Comparison of ENCODE assay signal across 27 cellular contexts in genomic region chr12:124303579-124304313, GRCh38. TPM values are rescaled to one million over a fixed set of nuclear protein-coding genes. Genes with fewer than 3 reads are reported as not detected.
"Had no signal": no experiment of that assay in that cellular context is flagged by ENCODE, and none has a peak within 500 bp of the region (broad histone marks: within the 10 kb centered on the region; RNA-seq: fewer than 3 reads in every experiment).

No MANE protein-coding gene starts in this region.

- H3K27ac Mint-ChIP-seq: activated B cell treated with CpG ODN at 0.5 μM for 24 hours; activated CD8-positive, alpha-beta T cell treated with anti-CD3 and anti-CD28 coated beads for 36 hours; activated T-helper 17 cell treated with anti-CD3 and anti-CD28 coated beads, Interleukin-2, amount 50 U/mL, for 72 hours; nephron progenitor cell; stimulated activated naive B cell treated with anti-CD40 and anti-IgM and Interleukin-4, amounts not matched to agents 10 μg/mL and 1 μg/mL and 100 μg/mL, for 72 hours; T-helper 2 cell treated with Interferon-gamma antibody and Interleukin-4, amounts not matched to agents 5 μg/mL and 100 μg/mL, for 36 hours had no signal

- H3K4me3 ChIP-seq: gastrocnemius medialis, hepatocyte, mucosa of descending colon, pancreas, psoas muscle, smooth muscle cell, stomach, tibial artery had no signal

- H3K4me1 ChIP-seq: gastrocnemius medialis, pancreas, psoas muscle, tibial artery had no signal

- H3K9me3 Mint-ChIP-seq: activated B cell treated with CpG ODN at 0.5 μM for 24 hours; activated CD8-positive, alpha-beta T cell treated with anti-CD3 and anti-CD28 coated beads for 36 hours; activated T-cell treated with anti-CD3 and anti-CD28 coated beads, Interleukin-2, amount 50 U/mL, for 4 hours; activated T-helper 17 cell treated with anti-CD3 and anti-CD28 coated beads, Interleukin-2, amount 50 U/mL, for 72 hours; nephron progenitor cell; stimulated activated naive B cell treated with anti-CD40 and anti-IgM and Interleukin-4, amounts not matched to agents 10 μg/mL and 1 μg/mL and 100 μg/mL, for 72 hours; T-helper 2 cell treated with Interferon-gamma antibody and Interleukin-4, amounts not matched to agents 5 μg/mL and 100 μg/mL, for 36 hours had no signal

- H2AFZ ChIP-seq: hepatocyte had no signal

- H3K27ac ChIP-seq: gastrocnemius medialis, hepatocyte, pancreas, psoas muscle, tibial artery had no signal

- H3K27me3 ChIP-seq: gastrocnemius medialis, hepatocyte, pancreas, stomach had no signal

- H3K4me2 ChIP-seq: hepatocyte, smooth muscle cell had no signal

- H3K9me3 ChIP-seq: gastrocnemius medialis, mucosa of descending colon, pancreas, psoas muscle, stomach, tibial artery had no signal

- DNase-seq: activated B cell treated with CpG ODN at 0.5 μM for 24 hours; activated CD4-positive, alpha-beta T cell treated with anti-CD3 and anti-CD28 coated beads, Interleukin-2, amount 50 U/mL, for 1 hour; activated CD8-positive, alpha-beta T cell treated with anti-CD3 and anti-CD28 coated beads for 36 hours; activated gamma-delta T cell treated with Interleukin-2 at 50 U/mL for 16 hours; activated naive CD4-positive, alpha-beta T cell treated with anti-CD3 and anti-CD28 coated beads, Interleukin-2, amount 50 U/mL, for 16 hours; activated T-cell treated with anti-CD3 and anti-CD28 coated beads, Interleukin-2, amount 50 U/mL, for 4 hours; amniotic stem cell; central memory CD4-positive, alpha-beta T cell; dermis blood vessel endothelial cell; effector CD4-positive, alpha-beta T cell; gastrocnemius medialis; islet precursor cell; nephron progenitor cell; stimulated activated CD4-positive, alpha-beta T cell treated with anti-CD3 and anti-CD28 coated beads, Interleukin-15, amount 100 ng/mL, for 24 hours; stimulated activated CD4-positive, alpha-beta T cell treated with anti-CD3 and anti-CD28 coated beads, Interleukin-2, amount 100 ng/mL, for 24 hours; stimulated activated naive B cell treated with anti-CD40 and anti-IgM and Interleukin-4, amounts not matched to agents 10 μg/mL and 1 μg/mL and 100 μg/mL, for 72 hours; stomach; T-helper 1 cell; tibial artery had no signal

- H3K36me3 ChIP-seq: gastrocnemius medialis, pancreas, tibial artery had no signal

- H3K4me1 Mint-ChIP-seq: activated B cell treated with CpG ODN at 0.5 μM for 24 hours; activated T-helper 17 cell treated with anti-CD3 and anti-CD28 coated beads, Interleukin-2, amount 50 U/mL, for 72 hours; nephron progenitor cell; stimulated activated naive B cell treated with anti-CD40 and anti-IgM and Interleukin-4, amounts not matched to agents 10 μg/mL and 1 μg/mL and 100 μg/mL, for 72 hours had no signal

- H3K4me3 Mint-ChIP-seq: activated B cell treated with CpG ODN at 0.5 μM for 24 hours; activated CD8-positive, alpha-beta T cell treated with anti-CD3 and anti-CD28 coated beads for 36 hours; activated T-cell treated with anti-CD3 and anti-CD28 coated beads, Interleukin-2, amount 50 U/mL, for 4 hours; activated T-helper 17 cell treated with anti-CD3 and anti-CD28 coated beads, Interleukin-2, amount 50 U/mL, for 72 hours; nephron progenitor cell; stimulated activated naive B cell treated with anti-CD40 and anti-IgM and Interleukin-4, amounts not matched to agents 10 μg/mL and 1 μg/mL and 100 μg/mL, for 72 hours; T-helper 2 cell treated with Interferon-gamma antibody and Interleukin-4, amounts not matched to agents 5 μg/mL and 100 μg/mL, for 36 hours had no signal

- H3K36me3 Mint-ChIP-seq: stimulated activated naive B cell treated with anti-CD40 and anti-IgM and Interleukin-4, amounts not matched to agents 10 μg/mL and 1 μg/mL and 100 μg/mL, for 72 hours had no signal

- ATAC-seq: activated CD8-positive, alpha-beta T cell treated with anti-CD3 and anti-CD28 coated beads for 36 hours; activated T-cell treated with anti-CD3 and anti-CD28 coated beads, Interleukin-2, amount 50 U/mL, for 4 hours; activated T-helper 17 cell treated with anti-CD3 and anti-CD28 coated beads, Interleukin-2, amount 50 U/mL, for 72 hours; gastrocnemius medialis; mucosa of descending colon; pancreas; psoas muscle; stimulated activated naive B cell treated with anti-CD40 and anti-IgM and Interleukin-4, amounts not matched to agents 10 μg/mL and 1 μg/mL and 100 μg/mL, for 72 hours had no signal

RNA-seq across cellular contexts. Expression of gene RFLNA, which starts 8.9 kb away (rescaled TPM):
- total RNA-seq: activated B cell treated with CpG ODN at 0.5 μM for 24 hours; activated CD8-positive, alpha-beta T cell treated with anti-CD3 and anti-CD28 coated beads for 36 hours; activated T-cell treated with anti-CD3 and anti-CD28 coated beads, Interleukin-2, amount 50 U/mL, for 4 hours; activated T-helper 17 cell treated with anti-CD3 and anti-CD28 coated beads, Interleukin-2, amount 50 U/mL, for 72 hours; mesenteric fat pad had no signal
